In the genomic region with DNA sequence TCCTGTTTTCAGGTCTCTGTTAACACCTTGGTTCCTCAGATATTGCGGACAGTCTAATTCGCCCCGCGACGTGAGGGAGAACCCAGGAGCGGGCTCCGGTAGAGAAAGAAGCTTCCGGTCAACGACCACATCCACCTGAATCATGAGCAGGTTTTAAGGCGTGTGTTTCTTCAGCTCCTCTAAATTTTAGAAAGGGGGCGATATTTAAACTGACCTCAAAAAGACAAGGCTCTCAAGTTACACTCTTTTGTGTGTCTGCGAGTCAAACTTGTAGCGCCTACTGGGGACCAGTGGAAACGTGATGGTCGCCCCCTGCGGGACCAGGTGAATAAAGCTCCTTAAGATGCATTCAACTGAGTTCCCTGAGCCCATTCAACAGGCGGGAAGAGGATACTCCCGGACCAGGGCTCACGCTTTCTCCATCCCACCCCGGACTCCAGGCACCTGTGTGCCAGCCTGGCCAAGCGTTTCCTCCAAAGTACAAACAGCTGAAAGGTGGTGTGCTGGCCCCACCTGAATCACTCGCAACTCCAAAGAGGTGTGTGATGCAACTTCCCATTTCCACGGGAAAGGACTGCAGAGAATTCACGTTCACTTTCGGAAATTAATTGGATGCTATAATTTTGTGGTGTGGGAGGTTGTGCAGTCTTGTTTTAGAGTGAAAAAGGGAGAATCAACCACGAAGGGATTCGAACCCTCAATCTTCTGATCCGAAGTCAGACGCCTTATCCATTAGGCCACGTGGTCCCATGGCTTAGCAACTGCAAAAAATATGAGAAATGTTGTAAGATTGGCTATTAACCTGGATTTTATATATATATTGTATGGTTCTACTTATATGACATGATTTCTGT, we compare ENCODE assay signal across 1 cellular context.
TF ChIP-seq lines count a peak whose summit lies in the region.

No MANE protein-coding gene starts in this region.

TF ChIP-seq in endothelial cell of umbilical vein, 7 proteins besides CTCF, POLR2A, EP300 and RAD21:
- TF ChIP-seq, protein P1, sequence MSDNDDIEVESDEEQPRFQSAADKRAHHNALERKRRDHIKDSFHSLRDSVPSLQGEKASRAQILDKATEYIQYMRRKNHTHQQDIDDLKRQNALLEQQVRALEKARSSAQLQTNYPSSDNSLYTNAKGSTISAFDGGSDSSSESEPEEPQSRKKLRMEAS (IDR thresholded peaks at IDR 0.05; ENCODE audit: insufficient read depth, insufficient read length): peak; percentile 64
- TF ChIP-seq EZH2 (IDR thresholded peaks at IDR 0.05; ENCODE audit: borderline replicate concordance, low read depth, low read length, severe bottlenecking): no peak
